ENCODE assay signal across 15 cellular contexts in genomic region chr11:28675183-28675582, GRCh38.
DNase-seq lines count a peak whose midpoint lies in the region; ATAC-seq, FAIRE-seq and TF ChIP-seq lines count a peak whose summit lies in the region.
"Had no signal": no experiment of that assay in that cellular context is flagged by ENCODE, and none has a peak within 500 bp of the region (broad histone marks: within the 10 kb centered on the region; RNA-seq: fewer than 3 reads in every experiment).

No MANE protein-coding gene starts in this region.

- intact Hi-C loops in HepG2 (cut with micrococcal nuclease; ENCODE audit: unreplicated experiment) (no loop called here), right lobe of liver (cut with DNase I) (no loop called here)

- H4K20me1 ChIP-seq in HepG2 (ENCODE audit: insufficient read depth, low read length) = no peaks in the 10 kb centered on the region
- H4K20me1 ChIP-seq: BLaER1 had no signal

- no peak overlapping the region for H3K4me2 ChIP-seq in HepG2 (ENCODE audit: low read depth, low read length)
- H3K4me2 ChIP-seq: BLaER1, GM23338 had no signal

- H3K27ac ChIP-seq in HepG2 (ENCODE audit: extremely low read length, insufficient read depth, low read length) = no peak overlapping the region
- H3K27ac ChIP-seq in right lobe of liver = no peak overlapping the region
- H3K27ac ChIP-seq: BLaER1 had no signal

- H3K4me3 ChIP-seq in HepG2 (replicated peaks in 1 of 3; ENCODE audit: insufficient read depth in 1 of 3, low read depth in 2 of 3, low read length in 3 of 3) (no peak overlapping the region), right lobe of liver (no peak overlapping the region), skeletal muscle cell (ENCODE audit: low read depth, low read length) (no peak overlapping the region)
- H3K4me3 ChIP-seq: BLaER1, GM23338 had no signal

- H3K27ac Mint-ChIP-seq in activated naive CD8-positive, alpha-beta T cell treated with anti-CD3 and anti-CD28 coated beads, Interleukin-2, amount 50 U/mL, for 24 hours = no peak overlapping the region
- H3K27ac Mint-ChIP-seq: CD14-positive monocyte; CD4-positive, alpha-beta memory T cell; GM23338 had no signal

- no peak for TF ChIP-seq RAD21 in HepG2 (CRISPR knock-in tag; IDR thresholded peaks at IDR 0.05)

- DNase-seq in HepG2 (ENCODE audit: low spot score) (no peak), right lobe of liver (no peak), fibroblast of gingiva (ENCODE audit: low read depth) (peak; percentile 17), skeletal muscle cell (ENCODE audit: low read depth) (peak; percentile 30), GM19239 (ENCODE audit: insufficient read length, low spot score) (no peak), GM10248 (ENCODE audit: extremely low spot score) (no peak)
- DNase-seq in activated naive CD8-positive, alpha-beta T cell treated with anti-CD3 and anti-CD28 coated beads, Interleukin-2, amount 50 U/mL, for 24 hours = no peak
- DNase-seq: 8988T; CD4-positive, alpha-beta memory T cell; DMS153; DMS79; GDM1 had no signal

- ATAC-seq in HepG2 (no peak), right lobe of liver (no peak)
- no peak for ATAC-seq in activated naive CD8-positive, alpha-beta T cell treated with anti-CD3 and anti-CD28 coated beads, Interleukin-2, amount 50 U/mL, for 24 hours

- in situ Hi-C loops in HepG2 (cut with HindIII; ENCODE audit: extremely low pct_ligation_motif_present, low pct_unique_long_range_greater_than_20kb) = loop anchor here (25.0 kb wide), 1 partner anchor 662 kb away; no protein-coding TSS in a partner anchor

- POLR2A ChIA-PET in HepG2 (lab: Yijun Ruan, JAX) = no interaction called here
- POLR2A ChIA-PET in GM10248 (lab: Yijun Ruan, JAX) = no interaction called here

- H3K27me3 Mint-ChIP-seq in activated naive CD8-positive, alpha-beta T cell treated with anti-CD3 and anti-CD28 coated beads, Interleukin-2, amount 50 U/mL, for 24 hours = no peaks in the 10 kb centered on the region
- H3K27me3 Mint-ChIP-seq: CD4-positive, alpha-beta memory T cell had no signal

- CTCF ChIA-PET in HepG2 (lab: Yijun Ruan, JAX; ENCODE audit: low intra/inter-chr PET ratio, low total read pairs) = no interaction called here
- CTCF ChIA-PET in GM10248 (lab: Yijun Ruan, JAX) = interaction anchor here (1.4 to 2.8 kb wide), 2 partner anchors 973 to 975 kb away, joined by 3 to 22 read pairs; partner anchors contain the start of gene BDNF

- H3K4me3 Mint-ChIP-seq in activated naive CD8-positive, alpha-beta T cell treated with anti-CD3 and anti-CD28 coated beads, Interleukin-2, amount 50 U/mL, for 24 hours = no peak overlapping the region
- H3K4me3 Mint-ChIP-seq: CD14-positive monocyte; CD4-positive, alpha-beta memory T cell; GM23338 had no signal

- no peaks in the 10 kb centered on the region for H3K4me1 Mint-ChIP-seq in activated naive CD8-positive, alpha-beta T cell treated with anti-CD3 and anti-CD28 coated beads, Interleukin-2, amount 50 U/mL, for 24 hours
- H3K4me1 Mint-ChIP-seq: CD14-positive monocyte; CD4-positive, alpha-beta memory T cell had no signal

- TF ChIP-seq POLR2A in HepG2 (IDR thresholded peaks at IDR 0.05; ENCODE audit: insufficient read depth in 1 of 2, low read depth in 2 of 2, low read length in 2 of 2) (no peak), right lobe of liver (IDR thresholded peaks at IDR 0.05) (no peak)

- no peaks in the 10 kb centered on the region for H3K4me1 ChIP-seq in HepG2 (ENCODE audit: insufficient read depth, low read length)
- H3K4me1 ChIP-seq in right lobe of liver = no peaks in the 10 kb centered on the region
- H3K4me1 ChIP-seq: BLaER1 had no signal

- H3K79me2 ChIP-seq in HepG2 (ENCODE audit: insufficient read depth, low read length) = no peaks in the 10 kb centered on the region

- H3K9me3 ChIP-seq in HepG2 (ENCODE audit: low read length) = no peaks in the 10 kb centered on the region
- no peaks in the 10 kb centered on the region for H3K9me3 ChIP-seq in right lobe of liver
- H3K9me3 ChIP-seq: BLaER1 had no signal

- FAIRE-seq in HepG2 (lab: Jason Lieb, UNC) (no peak), GM19239 (lab: Jason Lieb, UNC) (no peak)

- no TSS peak for BruUV-seq in HepG2 (replicated peaks; lab: Mats Ljungman, UMichigan)

- no peaks in the 10 kb centered on the region for H3K36me3 Mint-ChIP-seq in activated naive CD8-positive, alpha-beta T cell treated with anti-CD3 and anti-CD28 coated beads, Interleukin-2, amount 50 U/mL, for 24 hours (ENCODE audit: low read depth)
- H3K36me3 Mint-ChIP-seq: CD14-positive monocyte; CD4-positive, alpha-beta memory T cell had no signal

- H3K36me3 ChIP-seq in HepG2 (replicated peaks in 1 of 2; ENCODE audit: control insufficient read depth in 1 of 2, insufficient read depth in 2 of 2, low read length in 2 of 2) (no peaks in the 10 kb centered on the region), right lobe of liver (no peaks in the 10 kb centered on the region)
- H3K36me3 ChIP-seq: BLaER1 had no signal

- H3K27me3 ChIP-seq in HepG2 (ENCODE audit: control insufficient read depth in 1 of 2, insufficient read depth in 2 of 2, low read length in 2 of 2) (no peaks in the 10 kb centered on the region), right lobe of liver (no peaks in the 10 kb centered on the region)
- H3K27me3 ChIP-seq: BLaER1 had no signal

- no peak overlapping the region for H3K9ac ChIP-seq in HepG2 (ENCODE audit: insufficient read depth, low read depth, low read length)
- H3K9ac ChIP-seq: BLaER1 had no signal

- no peak overlapping the region for H2AFZ ChIP-seq in HepG2 (ENCODE audit: low read length)
- H2AFZ ChIP-seq: GM23338 had no signal

- H3K9me3 Mint-ChIP-seq in activated naive CD8-positive, alpha-beta T cell treated with anti-CD3 and anti-CD28 coated beads, Interleukin-2, amount 50 U/mL, for 24 hours = no peaks in the 10 kb centered on the region
- H3K9me3 Mint-ChIP-seq: CD14-positive monocyte, GM23338 had no signal

- no peak for TF ChIP-seq EP300 in HepG2 (IDR thresholded peaks at IDR 0.05; ENCODE audit: low read depth in 2 of 2, low read length in 2 of 2)
- TF ChIP-seq EP300 in HepG2 (CRISPR knock-in tag; IDR thresholded peaks at IDR 0.05; ENCODE audit: borderline replicate concordance) = no peak

- TF ChIP-seq CTCF in HepG2 (CRISPR knock-in tag; IDR thresholded peaks at IDR 0.05) (no peak), right lobe of liver (IDR thresholded peaks at IDR 0.05) (no peak), GM10248 (IDR thresholded peaks at IDR 0.05; ENCODE audit: control extremely low read depth, extremely low read depth, low read depth, missing control alignments) (no peak)

- WGBS in HepG2 (ENCODE audit: low lambda C conversion rate) = 0% methylated on average over 2 of the region's 2 CpGs
- WGBS in right lobe of liver (ENCODE audit: insufficient coverage, low coverage, low lambda C conversion rate, missing lambda C conversion rate) = 64% methylated on average over 2 of the region's 2 CpGs

TF ChIP-seq in HepG2, 621 proteins besides CTCF, POLR2A, EP300 and RAD21:
- TF ChIP-seq BCL3 (CRISPR knock-in tag; IDR thresholded peaks at IDR 0.05) = no peak
- TF ChIP-seq CREB1 (IDR thresholded peaks at IDR 0.05) = peak; percentile 61
- TF ChIP-seq CREB1 (CRISPR knock-in tag; IDR thresholded peaks at IDR 0.05) = no peak
- no peak for TF ChIP-seq ZNF572 (CRISPR knock-in tag; IDR thresholded peaks at IDR 0.05)

Comparison
In these comparisons a context has a peak if more than half of its experiments do, and no peak if none do; other contexts are left out.
1. DNase-seq: peak in fibroblast of gingiva (single experiment) and skeletal muscle cell (single experiment); none in HepG2 (single experiment), right lobe of liver (0 of 3), GM19239 (single experiment), GM10248 (single experiment) and activated naive CD8-positive, alpha-beta T cell treated with anti-CD3 and anti-CD28 coated beads, Interleukin-2, amount 50 U/mL, for 24 hours (single experiment).